Comparison of ENCODE assay signal across 1 cellular context in genomic region chr6:158655569-158656450, GRCh38.
TF ChIP-seq lines count a peak whose summit lies in the region.

No MANE protein-coding gene starts in this region.

TF ChIP-seq in SK-N-SH, 30 proteins besides CTCF, POLR2A, EP300 and RAD21 (continued from another document):
- TF ChIP-seq CHD2 (IDR thresholded peaks at IDR 0.05; ENCODE audit: low read length, partially characterized antibody), result no peak
- TF ChIP-seq IRF3 (IDR thresholded peaks at IDR 0.05; ENCODE audit: low read depth, low read length), result no peak
- TF ChIP-seq FOXJ3 (CRISPR knock-in tag; IDR thresholded peaks at IDR 0.05), result no peak
- TF ChIP-seq MEF2A (IDR thresholded peaks at IDR 0.05; ENCODE audit: borderline replicate concordance, low read depth), result no peak
- TF ChIP-seq EZH2phosphoT487 (IDR thresholded peaks at IDR 0.05; ENCODE audit: borderline replicate concordance, low read depth), result no peak
- no peak for TF ChIP-seq POLR2AphosphoS5 (IDR thresholded peaks at IDR 0.05; ENCODE audit: low read depth, low read length)
- no peak for TF ChIP-seq RFX5 (IDR thresholded peaks at IDR 0.05; ENCODE audit: low read length)
- TF ChIP-seq SMC3 (IDR thresholded peaks at IDR 0.05; ENCODE audit: low read depth, low read length), result no peak
- no peak for TF ChIP-seq RCOR1 (IDR thresholded peaks at IDR 0.05; ENCODE audit: low read length)
- TF ChIP-seq TAF1 (IDR thresholded peaks at IDR 0.05; ENCODE audit: borderline replicate concordance, low read depth, low read length), result no peak
